ENCODE assay signal across 9 cellular contexts in the genomic region with DNA sequence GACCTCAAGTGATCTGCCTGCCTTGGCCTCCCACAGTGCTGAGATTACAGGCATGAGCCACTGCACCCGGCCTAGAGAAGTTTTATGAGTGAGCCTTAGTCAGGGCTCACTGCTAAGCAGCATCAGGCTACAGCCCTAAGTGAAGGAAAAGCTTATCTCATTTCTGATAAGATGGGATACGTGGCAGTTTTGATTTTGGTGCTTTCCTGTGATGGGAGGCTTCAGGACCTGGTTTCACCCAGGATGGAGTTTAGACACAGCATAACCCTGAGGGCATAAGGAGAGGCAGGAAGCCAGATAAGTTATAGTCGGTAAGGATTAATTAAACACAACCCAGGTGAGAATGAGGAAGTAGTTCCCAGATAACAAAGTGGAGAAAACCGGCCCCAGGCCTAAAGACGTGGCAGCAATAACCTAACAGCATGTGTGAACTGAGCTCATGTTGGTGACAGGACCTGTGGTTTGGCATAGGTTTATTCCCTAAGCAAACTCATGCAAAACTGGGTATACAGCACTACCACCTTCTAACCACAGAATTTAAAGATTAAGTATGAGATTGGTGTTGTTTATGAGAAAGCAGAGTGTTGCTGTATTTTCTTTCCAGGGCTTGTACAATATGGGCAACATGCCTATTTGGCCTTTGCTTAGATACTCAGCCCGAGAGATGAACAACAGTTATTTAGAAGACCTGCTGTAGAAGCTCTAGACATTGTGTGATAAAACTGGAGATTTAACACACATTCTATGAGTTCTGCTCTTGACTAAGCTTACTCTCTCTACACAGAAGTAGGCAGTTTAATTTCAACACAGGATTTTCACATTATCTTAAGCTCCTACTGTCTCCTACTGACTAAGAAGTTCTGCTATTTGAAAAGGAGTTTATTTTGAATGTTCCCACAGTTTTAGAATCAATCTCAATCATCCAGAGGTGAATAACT.
DNase-seq lines count a peak whose midpoint lies in the region; ATAC-seq, FAIRE-seq and TF ChIP-seq lines count a peak whose summit lies in the region.
"Had no signal": no experiment of that assay in that cellular context is flagged by ENCODE, and none has a peak within 500 bp of the region (broad histone marks: within the 10 kb centered on the region; RNA-seq: fewer than 3 reads in every experiment).

No MANE protein-coding gene starts in this region.

- H3K4me3 ChIP-seq in HL-60 (replicated peaks; ENCODE audit: insufficient read depth, low read length), result no peak overlapping the region
- no peak overlapping the region for H3K4me3 ChIP-seq in astrocyte (ENCODE audit: insufficient read depth, low read depth, low read length)
- H3K4me3 ChIP-seq in neutrophil (ENCODE audit: low read depth in 1 of 2, low read length in 1 of 2), result no peak overlapping the region
- H3K4me3 ChIP-seq: gastroesophageal sphincter had no signal

- no peak for FAIRE-seq in astrocyte (lab: Jason Lieb, UNC)

- H3K9me3 ChIP-seq in astrocyte (ENCODE audit: insufficient read depth, low read depth, low read length), result no peaks in the 10 kb centered on the region
- H3K9me3 ChIP-seq in neutrophil, result no peaks in the 10 kb centered on the region
- H3K9me3 ChIP-seq: gastroesophageal sphincter had no signal

- TF ChIP-seq CTCF in HL-60 (IDR thresholded peaks at IDR 0.05; ENCODE audit: insufficient read depth, low read length), result no peak
- no peak for TF ChIP-seq CTCF in astrocyte (IDR thresholded peaks at IDR 0.05; ENCODE audit: insufficient read depth, low read depth, low read length)
- TF ChIP-seq CTCF in neutrophil (IDR thresholded peaks at IDR 0.05), result no peak

- no peaks in the 10 kb centered on the region for H3K27me3 ChIP-seq in HL-60 (ENCODE audit: insufficient read depth, poor library complexity, severe bottlenecking)
- no peaks in the 10 kb centered on the region for H3K27me3 ChIP-seq in astrocyte (ENCODE audit: insufficient read depth, low read length)
- no peaks in the 10 kb centered on the region for H3K27me3 ChIP-seq in neutrophil
- H3K27me3 ChIP-seq: gastroesophageal sphincter had no signal

- no peak overlapping the region for H2AFZ ChIP-seq in astrocyte (ENCODE audit: low read depth, low read length)

- no peak overlapping the region for H3K27ac Mint-ChIP-seq in astrocyte (ENCODE audit: unreplicated experiment)

- H3K4me3 Mint-ChIP-seq in astrocyte (ENCODE audit: unreplicated experiment), result no peak overlapping the region

- H3K4me2 ChIP-seq in astrocyte (ENCODE audit: low read length), result no peak overlapping the region

- H3K36me3 Mint-ChIP-seq in astrocyte (ENCODE audit: low read depth, unreplicated experiment), result no peaks in the 10 kb centered on the region

- H3K79me2 ChIP-seq in astrocyte (ENCODE audit: insufficient read depth, low read length), result no peaks in the 10 kb centered on the region

- no peaks in the 10 kb centered on the region for H3K27me3 Mint-ChIP-seq in astrocyte (ENCODE audit: low read depth, unreplicated experiment)

- no peaks in the 10 kb centered on the region for H3K4me1 ChIP-seq in astrocyte (ENCODE audit: insufficient read depth, low read length)
- peaks cover 20 to 23% of the 10 kb centered on the region in 2 experiments for H3K4me1 ChIP-seq in neutrophil (ENCODE audit: control insufficient read depth in 1 of 2, insufficient read depth in 1 of 2, low read depth in 1 of 2, low read length in 1 of 2)
- H3K4me1 ChIP-seq: gastroesophageal sphincter had no signal

- H3K4me1 Mint-ChIP-seq in astrocyte (ENCODE audit: low read depth, unreplicated experiment), result no peaks in the 10 kb centered on the region

- no peak overlapping the region for H3K9ac ChIP-seq in astrocyte (ENCODE audit: low read length)

- H3K9me3 Mint-ChIP-seq in astrocyte (ENCODE audit: unreplicated experiment), result no peaks in the 10 kb centered on the region

- DNase-seq in HL-60 (ENCODE audit: low read depth in 1 of 2, low spot score in 1 of 2) (peak in 1 of 2 experiments; percentile 57), astrocyte (ENCODE audit: low read depth) (peak; percentile 67), NCI-H2029 (lab: John Stamatoyannopoulos, UW) (no peak), NCI-H446 treated with DMSO at 0.1 percent for 48 hours (lab: John Stamatoyannopoulos, UW) (no peak)
- DNase-seq: Kasumi-1 had no signal

- H3K36me3 ChIP-seq in astrocyte (ENCODE audit: insufficient read depth, low read length) (no peaks in the 10 kb centered on the region), neutrophil (no peaks in the 10 kb centered on the region)
- H3K36me3 ChIP-seq: gastroesophageal sphincter had no signal

- ATAC-seq in GM18909 (IDR thresholded peaks at IDR 0.05; ENCODE audit: poor library complexity, unreplicated experiment), result peak; percentile 86
- no peak for ATAC-seq in HG03520 (IDR thresholded peaks at IDR 0.05; ENCODE audit: unreplicated experiment)
- ATAC-seq: gastroesophageal sphincter had no signal

- H4K20me1 ChIP-seq in astrocyte (ENCODE audit: insufficient read depth, low read length), result no peaks in the 10 kb centered on the region

- H3K27ac ChIP-seq in HL-60 (replicated peaks), result peak overlapping the region; percentile 65
- no peak overlapping the region for H3K27ac ChIP-seq in astrocyte (ENCODE audit: low read depth, low read length)
- peak overlapping the region; percentile 30 for H3K27ac ChIP-seq in neutrophil
- H3K27ac ChIP-seq: gastroesophageal sphincter had no signal
